In the genomic region with DNA sequence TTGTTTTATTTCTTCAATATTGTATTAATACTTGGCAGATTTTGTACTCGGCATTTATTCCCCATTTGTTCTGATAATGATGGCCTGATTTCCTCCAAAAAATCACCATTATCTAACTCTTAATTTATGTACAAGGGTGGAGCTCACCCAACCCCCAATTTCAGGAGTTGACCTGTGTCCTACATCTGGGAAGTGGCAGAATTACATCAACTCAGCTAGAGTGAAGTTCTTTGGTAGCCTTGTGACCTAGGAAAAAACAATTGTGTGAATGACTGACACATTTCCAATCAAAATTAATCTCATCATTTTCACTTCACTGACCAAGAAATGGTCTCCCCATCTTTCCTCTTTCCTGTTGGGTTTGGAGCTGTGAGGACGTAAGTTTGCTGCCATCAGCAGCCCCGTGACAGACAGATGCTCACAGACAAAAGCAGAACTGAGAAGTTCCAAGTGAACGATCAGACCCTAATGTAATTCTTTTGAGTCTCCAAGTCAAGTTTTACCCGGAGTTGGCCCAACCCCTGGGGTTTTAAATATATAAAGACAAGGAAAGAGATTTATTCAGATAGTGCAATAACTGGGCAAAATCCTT, we compare ENCODE assay signal across 1 cellular context.
TF ChIP-seq lines count a peak whose summit lies in the region.

No MANE protein-coding gene starts in this region.

TF ChIP-seq in GM12878, 131 proteins besides CTCF, POLR2A, EP300 and RAD21 (continues in another document):
- TF ChIP-seq SIX5 (IDR thresholded peaks at IDR 0.05; ENCODE audit: low read depth, low read length, severe bottlenecking) (no peak), ZNF384 (IDR thresholded peaks at IDR 0.05; ENCODE audit: borderline replicate concordance, low read depth, low read length) (no peak), NFIC (IDR thresholded peaks at IDR 0.05; ENCODE audit: low read depth, low read length) (peak; percentile 77; the same call in 1 of the 2 replicates), TCF12 (IDR thresholded peaks at IDR 0.05; ENCODE audit: low read depth, low read length) (peak; percentile 79), RUNX3 (IDR thresholded peaks at IDR 0.05; ENCODE audit: low read length) (peak; percentile 20; the same call in 1 of the 2 replicates), SMAD1 (IDR thresholded peaks at IDR 0.05; ENCODE audit: low read depth, partially characterized antibody) (peak; percentile 10), TCF3 (IDR thresholded peaks at IDR 0.05; ENCODE audit: borderline replicate concordance, insufficient read depth, low read depth, low read length) (no peak), SP1 (IDR thresholded peaks at IDR 0.05; ENCODE audit: low read depth, low read length) (peak; percentile 20), MYB (IDR thresholded peaks at IDR 0.05; ENCODE audit: borderline replicate concordance, low read depth, low read length) (no peak), IKZF2 (IDR thresholded peaks at IDR 0.05) (peak; percentile 97 to 99), SMARCA5 (IDR thresholded peaks at IDR 0.05) (peak; percentile 78), WRNIP1 (IDR thresholded peaks at IDR 0.05; ENCODE audit: borderline replicate concordance, low read depth, low read length) (no peak), MXI1 (IDR thresholded peaks at IDR 0.05; ENCODE audit: low read depth, low read length) (peak; percentile 53; the same call in 1 of the 2 replicates), EED (IDR thresholded peaks at IDR 0.05; ENCODE audit: low read depth) (peak; percentile 96), DPF2 (IDR thresholded peaks at IDR 0.05) (peak; percentile 95), JUNB (IDR thresholded peaks at IDR 0.05) (peak; percentile 42; the same call in 1 of the 2 replicates), IKZF1 (conservative IDR thresholded peaks at IDR 0.05) (peak; percentile 97), HDAC2 (IDR thresholded peaks at IDR 0.05) (no peak), ZNF217 (IDR thresholded peaks at IDR 0.05) (peak; percentile 75; the same call in 1 of the 2 replicates), STAT3 (IDR thresholded peaks at IDR 0.05; ENCODE audit: low read depth, low read length) (no peak), IRF4 (IDR thresholded peaks at IDR 0.05; ENCODE audit: low read depth, low read length) (peak; percentile 82), YY1 (IDR thresholded peaks at IDR 0.05; ENCODE audit: low read depth, low read length) (peak; percentile 48; the same call in 1 of the 2 replicates), ZBED1 (IDR thresholded peaks at IDR 0.05; ENCODE audit: borderline replicate concordance) (no peak; the same call in 1 of the 2 replicates), KDM1A (IDR thresholded peaks at IDR 0.05; ENCODE audit: borderline replicate concordance) (no peak), SPI1 (IDR thresholded peaks at IDR 0.05; ENCODE audit: borderline replicate concordance, insufficient read depth, low read depth, low read length) (peak; percentile 99), NBN (IDR thresholded peaks at IDR 0.05) (0 out of 2 replicates have a peak, but pooled peaks have one; percentile 63), POU2F2 (IDR thresholded peaks at IDR 0.05; ENCODE audit: borderline replicate concordance, low read depth, low read length) (peak; percentile 27; the same call in 1 of the 3 replicates), LARP7 (IDR thresholded peaks at IDR 0.05) (peak; percentile 43; the same call in 1 of the 2 replicates), BCL11A (IDR thresholded peaks at IDR 0.05; ENCODE audit: low read depth, low read length) (peak; percentile 76), ATF7 (IDR thresholded peaks at IDR 0.05; ENCODE audit: low read depth) (peak; percentile 60; the same call in 1 of the 2 replicates), PAX5 (IDR thresholded peaks at IDR 0.05; ENCODE audit: borderline replicate concordance, low read depth, low read length) (peak; percentile 59; the same call in 1 of the 2 replicates)
- TF ChIP-seq, protein P1, sequence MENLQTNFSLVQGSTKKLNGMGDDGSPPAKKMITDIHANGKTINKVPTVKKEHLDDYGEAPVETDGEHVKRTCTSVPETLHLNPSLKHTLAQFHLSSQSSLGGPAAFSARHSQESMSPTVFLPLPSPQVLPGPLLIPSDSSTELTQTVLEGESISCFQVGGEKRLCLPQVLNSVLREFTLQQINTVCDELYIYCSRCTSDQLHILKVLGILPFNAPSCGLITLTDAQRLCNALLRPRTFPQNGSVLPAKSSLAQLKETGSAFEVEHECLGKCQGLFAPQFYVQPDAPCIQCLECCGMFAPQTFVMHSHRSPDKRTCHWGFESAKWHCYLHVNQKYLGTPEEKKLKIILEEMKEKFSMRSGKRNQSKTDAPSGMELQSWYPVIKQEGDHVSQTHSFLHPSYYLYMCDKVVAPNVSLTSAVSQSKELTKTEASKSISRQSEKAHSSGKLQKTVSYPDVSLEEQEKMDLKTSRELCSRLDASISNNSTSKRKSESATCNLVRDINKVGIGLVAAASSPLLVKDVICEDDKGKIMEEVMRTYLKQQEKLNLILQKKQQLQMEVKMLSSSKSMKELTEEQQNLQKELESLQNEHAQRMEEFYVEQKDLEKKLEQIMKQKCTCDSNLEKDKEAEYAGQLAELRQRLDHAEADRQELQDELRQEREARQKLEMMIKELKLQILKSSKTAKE (IDR thresholded peaks at IDR 0.05; ENCODE audit: low read depth, poor library complexity, severe bottlenecking): peak; percentile 50
- TF ChIP-seq, protein P2, sequence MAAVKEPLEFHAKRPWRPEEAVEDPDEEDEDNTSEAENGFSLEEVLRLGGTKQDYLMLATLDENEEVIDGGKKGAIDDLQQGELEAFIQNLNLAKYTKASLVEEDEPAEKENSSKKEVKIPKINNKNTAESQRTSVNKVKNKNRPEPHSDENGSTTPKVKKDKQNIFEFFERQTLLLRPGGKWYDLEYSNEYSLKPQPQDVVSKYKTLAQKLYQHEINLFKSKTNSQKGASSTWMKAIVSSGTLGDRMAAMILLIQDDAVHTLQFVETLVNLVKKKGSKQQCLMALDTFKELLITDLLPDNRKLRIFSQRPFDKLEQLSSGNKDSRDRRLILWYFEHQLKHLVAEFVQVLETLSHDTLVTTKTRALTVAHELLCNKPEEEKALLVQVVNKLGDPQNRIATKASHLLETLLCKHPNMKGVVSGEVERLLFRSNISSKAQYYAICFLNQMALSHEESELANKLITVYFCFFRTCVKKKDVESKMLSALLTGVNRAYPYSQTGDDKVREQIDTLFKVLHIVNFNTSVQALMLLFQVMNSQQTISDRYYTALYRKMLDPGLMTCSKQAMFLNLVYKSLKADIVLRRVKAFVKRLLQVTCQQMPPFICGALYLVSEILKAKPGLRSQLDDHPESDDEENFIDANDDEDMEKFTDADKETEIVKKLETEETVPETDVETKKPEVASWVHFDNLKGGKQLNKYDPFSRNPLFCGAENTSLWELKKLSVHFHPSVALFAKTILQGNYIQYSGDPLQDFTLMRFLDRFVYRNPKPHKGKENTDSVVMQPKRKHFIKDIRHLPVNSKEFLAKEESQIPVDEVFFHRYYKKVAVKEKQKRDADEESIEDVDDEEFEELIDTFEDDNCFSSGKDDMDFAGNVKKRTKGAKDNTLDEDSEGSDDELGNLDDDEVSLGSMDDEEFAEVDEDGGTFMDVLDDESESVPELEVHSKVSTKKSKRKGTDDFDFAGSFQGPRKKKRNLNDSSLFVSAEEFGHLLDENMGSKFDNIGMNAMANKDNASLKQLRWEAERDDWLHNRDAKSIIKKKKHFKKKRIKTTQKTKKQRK (IDR thresholded peaks at IDR 0.05; ENCODE audit: low read depth, low read length): no peak
- TF ChIP-seq, protein P3, sequence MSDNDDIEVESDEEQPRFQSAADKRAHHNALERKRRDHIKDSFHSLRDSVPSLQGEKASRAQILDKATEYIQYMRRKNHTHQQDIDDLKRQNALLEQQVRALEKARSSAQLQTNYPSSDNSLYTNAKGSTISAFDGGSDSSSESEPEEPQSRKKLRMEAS (IDR thresholded peaks at IDR 0.05; ENCODE audit: low read depth, low read length): no peak
- TF ChIP-seq, protein P4, sequence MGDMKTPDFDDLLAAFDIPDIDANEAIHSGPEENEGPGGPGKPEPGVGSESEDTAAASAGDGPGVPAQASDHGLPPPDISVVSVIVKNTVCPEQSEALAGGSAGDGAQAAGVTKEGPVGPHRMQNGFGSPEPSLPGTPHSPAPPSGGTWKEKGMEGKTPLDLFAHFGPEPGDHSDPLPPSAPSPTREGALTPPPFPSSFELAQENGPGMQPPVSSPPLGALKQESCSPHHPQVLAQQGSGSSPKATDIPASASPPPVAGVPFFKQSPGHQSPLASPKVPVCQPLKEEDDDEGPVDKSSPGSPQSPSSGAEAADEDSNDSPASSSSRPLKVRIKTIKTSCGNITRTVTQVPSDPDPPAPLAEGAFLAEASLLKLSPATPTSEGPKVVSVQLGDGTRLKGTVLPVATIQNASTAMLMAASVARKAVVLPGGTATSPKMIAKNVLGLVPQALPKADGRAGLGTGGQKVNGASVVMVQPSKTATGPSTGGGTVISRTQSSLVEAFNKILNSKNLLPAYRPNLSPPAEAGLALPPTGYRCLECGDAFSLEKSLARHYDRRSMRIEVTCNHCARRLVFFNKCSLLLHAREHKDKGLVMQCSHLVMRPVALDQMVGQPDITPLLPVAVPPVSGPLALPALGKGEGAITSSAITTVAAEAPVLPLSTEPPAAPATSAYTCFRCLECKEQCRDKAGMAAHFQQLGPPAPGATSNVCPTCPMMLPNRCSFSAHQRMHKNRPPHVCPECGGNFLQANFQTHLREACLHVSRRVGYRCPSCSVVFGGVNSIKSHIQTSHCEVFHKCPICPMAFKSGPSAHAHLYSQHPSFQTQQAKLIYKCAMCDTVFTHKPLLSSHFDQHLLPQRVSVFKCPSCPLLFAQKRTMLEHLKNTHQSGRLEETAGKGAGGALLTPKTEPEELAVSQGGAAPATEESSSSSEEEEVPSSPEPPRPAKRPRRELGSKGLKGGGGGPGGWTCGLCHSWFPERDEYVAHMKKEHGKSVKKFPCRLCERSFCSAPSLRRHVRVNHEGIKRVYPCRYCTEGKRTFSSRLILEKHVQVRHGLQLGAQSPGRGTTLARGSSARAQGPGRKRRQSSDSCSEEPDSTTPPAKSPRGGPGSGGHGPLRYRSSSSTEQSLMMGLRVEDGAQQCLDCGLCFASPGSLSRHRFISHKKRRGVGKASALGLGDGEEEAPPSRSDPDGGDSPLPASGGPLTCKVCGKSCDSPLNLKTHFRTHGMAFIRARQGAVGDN (IDR thresholded peaks at IDR 0.05): peak; percentile 36; the same call in 1 of the 2 replicates
- TF ChIP-seq, protein P5, sequence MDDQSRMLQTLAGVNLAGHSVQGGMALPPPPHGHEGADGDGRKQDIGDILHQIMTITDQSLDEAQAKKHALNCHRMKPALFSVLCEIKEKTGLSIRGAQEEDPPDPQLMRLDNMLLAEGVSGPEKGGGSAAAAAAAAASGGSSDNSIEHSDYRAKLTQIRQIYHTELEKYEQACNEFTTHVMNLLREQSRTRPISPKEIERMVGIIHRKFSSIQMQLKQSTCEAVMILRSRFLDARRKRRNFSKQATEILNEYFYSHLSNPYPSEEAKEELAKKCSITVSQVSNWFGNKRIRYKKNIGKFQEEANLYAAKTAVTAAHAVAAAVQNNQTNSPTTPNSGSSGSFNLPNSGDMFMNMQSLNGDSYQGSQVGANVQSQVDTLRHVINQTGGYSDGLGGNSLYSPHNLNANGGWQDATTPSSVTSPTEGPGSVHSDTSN (IDR thresholded peaks at IDR 0.05; ENCODE audit: insufficient replicate concordance, low read depth, low read length): peak; percentile 75
- TF ChIP-seq, protein P6, sequence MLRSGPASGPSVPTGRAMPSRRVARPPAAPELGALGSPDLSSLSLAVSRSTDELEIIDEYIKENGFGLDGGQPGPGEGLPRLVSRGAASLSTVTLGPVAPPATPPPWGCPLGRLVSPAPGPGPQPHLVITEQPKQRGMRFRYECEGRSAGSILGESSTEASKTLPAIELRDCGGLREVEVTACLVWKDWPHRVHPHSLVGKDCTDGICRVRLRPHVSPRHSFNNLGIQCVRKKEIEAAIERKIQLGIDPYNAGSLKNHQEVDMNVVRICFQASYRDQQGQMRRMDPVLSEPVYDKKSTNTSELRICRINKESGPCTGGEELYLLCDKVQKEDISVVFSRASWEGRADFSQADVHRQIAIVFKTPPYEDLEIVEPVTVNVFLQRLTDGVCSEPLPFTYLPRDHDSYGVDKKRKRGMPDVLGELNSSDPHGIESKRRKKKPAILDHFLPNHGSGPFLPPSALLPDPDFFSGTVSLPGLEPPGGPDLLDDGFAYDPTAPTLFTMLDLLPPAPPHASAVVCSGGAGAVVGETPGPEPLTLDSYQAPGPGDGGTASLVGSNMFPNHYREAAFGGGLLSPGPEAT (IDR thresholded peaks at IDR 0.05; ENCODE audit: low read depth): peak; percentile 94
- TF ChIP-seq, protein P7, sequence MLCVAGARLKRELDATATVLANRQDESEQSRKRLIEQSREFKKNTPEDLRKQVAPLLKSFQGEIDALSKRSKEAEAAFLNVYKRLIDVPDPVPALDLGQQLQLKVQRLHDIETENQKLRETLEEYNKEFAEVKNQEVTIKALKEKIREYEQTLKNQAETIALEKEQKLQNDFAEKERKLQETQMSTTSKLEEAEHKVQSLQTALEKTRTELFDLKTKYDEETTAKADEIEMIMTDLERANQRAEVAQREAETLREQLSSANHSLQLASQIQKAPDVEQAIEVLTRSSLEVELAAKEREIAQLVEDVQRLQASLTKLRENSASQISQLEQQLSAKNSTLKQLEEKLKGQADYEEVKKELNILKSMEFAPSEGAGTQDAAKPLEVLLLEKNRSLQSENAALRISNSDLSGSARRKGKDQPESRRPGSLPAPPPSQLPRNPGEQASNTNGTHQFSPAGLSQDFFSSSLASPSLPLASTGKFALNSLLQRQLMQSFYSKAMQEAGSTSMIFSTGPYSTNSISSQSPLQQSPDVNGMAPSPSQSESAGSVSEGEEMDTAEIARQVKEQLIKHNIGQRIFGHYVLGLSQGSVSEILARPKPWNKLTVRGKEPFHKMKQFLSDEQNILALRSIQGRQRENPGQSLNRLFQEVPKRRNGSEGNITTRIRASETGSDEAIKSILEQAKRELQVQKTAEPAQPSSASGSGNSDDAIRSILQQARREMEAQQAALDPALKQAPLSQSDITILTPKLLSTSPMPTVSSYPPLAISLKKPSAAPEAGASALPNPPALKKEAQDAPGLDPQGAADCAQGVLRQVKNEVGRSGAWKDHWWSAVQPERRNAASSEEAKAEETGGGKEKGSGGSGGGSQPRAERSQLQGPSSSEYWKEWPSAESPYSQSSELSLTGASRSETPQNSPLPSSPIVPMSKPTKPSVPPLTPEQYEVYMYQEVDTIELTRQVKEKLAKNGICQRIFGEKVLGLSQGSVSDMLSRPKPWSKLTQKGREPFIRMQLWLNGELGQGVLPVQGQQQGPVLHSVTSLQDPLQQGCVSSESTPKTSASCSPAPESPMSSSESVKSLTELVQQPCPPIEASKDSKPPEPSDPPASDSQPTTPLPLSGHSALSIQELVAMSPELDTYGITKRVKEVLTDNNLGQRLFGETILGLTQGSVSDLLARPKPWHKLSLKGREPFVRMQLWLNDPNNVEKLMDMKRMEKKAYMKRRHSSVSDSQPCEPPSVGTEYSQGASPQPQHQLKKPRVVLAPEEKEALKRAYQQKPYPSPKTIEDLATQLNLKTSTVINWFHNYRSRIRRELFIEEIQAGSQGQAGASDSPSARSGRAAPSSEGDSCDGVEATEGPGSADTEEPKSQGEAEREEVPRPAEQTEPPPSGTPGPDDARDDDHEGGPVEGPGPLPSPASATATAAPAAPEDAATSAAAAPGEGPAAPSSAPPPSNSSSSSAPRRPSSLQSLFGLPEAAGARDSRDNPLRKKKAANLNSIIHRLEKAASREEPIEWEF (IDR thresholded peaks at IDR 0.05; ENCODE audit: insufficient replicate concordance, low read depth, low read length): no peak
- TF ChIP-seq, protein P8, sequence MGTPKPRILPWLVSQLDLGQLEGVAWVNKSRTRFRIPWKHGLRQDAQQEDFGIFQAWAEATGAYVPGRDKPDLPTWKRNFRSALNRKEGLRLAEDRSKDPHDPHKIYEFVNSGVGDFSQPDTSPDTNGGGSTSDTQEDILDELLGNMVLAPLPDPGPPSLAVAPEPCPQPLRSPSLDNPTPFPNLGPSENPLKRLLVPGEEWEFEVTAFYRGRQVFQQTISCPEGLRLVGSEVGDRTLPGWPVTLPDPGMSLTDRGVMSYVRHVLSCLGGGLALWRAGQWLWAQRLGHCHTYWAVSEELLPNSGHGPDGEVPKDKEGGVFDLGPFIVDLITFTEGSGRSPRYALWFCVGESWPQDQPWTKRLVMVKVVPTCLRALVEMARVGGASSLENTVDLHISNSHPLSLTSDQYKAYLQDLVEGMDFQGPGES (IDR thresholded peaks at IDR 0.05): no peak
